18 cellular contexts compared by ENCODE assay signal in the genomic region with DNA sequence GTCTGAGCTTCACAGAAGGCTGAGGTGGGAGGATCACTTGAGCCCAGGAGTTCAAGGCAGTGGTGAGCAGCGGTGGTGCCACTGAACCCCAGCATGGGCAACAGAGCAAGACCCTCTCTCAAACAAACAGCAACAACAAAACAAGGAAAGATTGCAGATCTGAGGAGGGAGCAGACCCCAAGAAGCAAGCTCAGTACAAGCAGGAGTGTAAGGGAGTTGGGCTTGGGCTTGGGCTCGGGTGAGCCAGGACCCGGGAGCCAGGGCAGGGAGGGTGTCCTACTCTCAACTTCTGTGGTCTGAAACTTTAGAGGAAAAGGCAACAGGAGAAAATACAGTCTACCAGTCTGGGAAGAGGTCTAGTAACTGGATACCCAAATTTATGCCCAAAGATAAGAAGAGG.
"Had no signal": no experiment of that assay in that cellular context is flagged by ENCODE, and none has a peak within 500 bp of the region (broad histone marks: within the 10 kb centered on the region; RNA-seq: fewer than 3 reads in every experiment).

No MANE protein-coding gene starts in this region.

- H3K4me3 ChIP-seq: colonic mucosa, lung, ovary, smooth muscle cell, thoracic aorta, transverse colon had no signal

- H3K4me1 Mint-ChIP-seq: naive thymus-derived CD4-positive, alpha-beta T cell; stimulated activated memory B cell treated with anti-CD40 and anti-IgM and Interleukin-4, amounts not matched to agents 10 μg/mL and 1 μg/mL and 100 μg/mL, for 72 hours; stimulated activated naive CD8-positive, alpha-beta T cell treated with anti-CD3 and anti-CD28 coated beads, Interleukin-15, amount 100 ng/mL, for 72 hours had no signal

- H3K4me3 Mint-ChIP-seq: naive thymus-derived CD4-positive, alpha-beta T cell; stimulated activated memory B cell treated with anti-CD40 and anti-IgM and Interleukin-4, amounts not matched to agents 10 μg/mL and 1 μg/mL and 100 μg/mL, for 72 hours; stimulated activated naive CD8-positive, alpha-beta T cell treated with anti-CD3 and anti-CD28 coated beads, Interleukin-15, amount 100 ng/mL, for 72 hours had no signal

- H3K27me3 Mint-ChIP-seq: stimulated activated naive CD8-positive, alpha-beta T cell treated with anti-CD3 and anti-CD28 coated beads, Interleukin-15, amount 100 ng/mL, for 72 hours had no signal

- DNase-seq: caudate nucleus; colonic mucosa; dermis blood vessel endothelial cell; erythroblast; islet precursor cell; left ventricle myocardium superior; mesendoderm; naive thymus-derived CD4-positive, alpha-beta T cell; ovary; right cardiac atrium; stimulated activated CD4-positive, alpha-beta T cell treated with anti-CD3 and anti-CD28 coated beads, Interleukin-4, amount 100 ng/mL, for 1 hour; stimulated activated naive CD8-positive, alpha-beta T cell treated with anti-CD3 and anti-CD28 coated beads, Interleukin-15, amount 100 ng/mL, for 72 hours; substantia nigra; transverse colon had no signal

- H3K4me1 ChIP-seq: colonic mucosa, transverse colon had no signal

- H3K36me3 ChIP-seq: colonic mucosa, ovary, thoracic aorta, transverse colon had no signal

- H3K36me3 Mint-ChIP-seq: naive thymus-derived CD4-positive, alpha-beta T cell; stimulated activated memory B cell treated with anti-CD40 and anti-IgM and Interleukin-4, amounts not matched to agents 10 μg/mL and 1 μg/mL and 100 μg/mL, for 72 hours had no signal

- ATAC-seq: left ventricle myocardium superior; naive thymus-derived CD4-positive, alpha-beta T cell; right cardiac atrium; stimulated activated memory B cell treated with anti-CD40 and anti-IgM and Interleukin-4, amounts not matched to agents 10 μg/mL and 1 μg/mL and 100 μg/mL, for 72 hours; stimulated activated naive CD8-positive, alpha-beta T cell treated with anti-CD3 and anti-CD28 coated beads, Interleukin-15, amount 100 ng/mL, for 72 hours had no signal

- H3K27ac Mint-ChIP-seq: naive thymus-derived CD4-positive, alpha-beta T cell; stimulated activated memory B cell treated with anti-CD40 and anti-IgM and Interleukin-4, amounts not matched to agents 10 μg/mL and 1 μg/mL and 100 μg/mL, for 72 hours; stimulated activated naive CD8-positive, alpha-beta T cell treated with anti-CD3 and anti-CD28 coated beads, Interleukin-15, amount 100 ng/mL, for 72 hours had no signal

- H3K27me3 ChIP-seq: colonic mucosa, ovary, transverse colon had no signal

- H3K27ac ChIP-seq: colonic mucosa, ovary, thoracic aorta, transverse colon had no signal

- H3K9me3 ChIP-seq: colonic mucosa, ovary, transverse colon had no signal
